In the genomic region with DNA sequence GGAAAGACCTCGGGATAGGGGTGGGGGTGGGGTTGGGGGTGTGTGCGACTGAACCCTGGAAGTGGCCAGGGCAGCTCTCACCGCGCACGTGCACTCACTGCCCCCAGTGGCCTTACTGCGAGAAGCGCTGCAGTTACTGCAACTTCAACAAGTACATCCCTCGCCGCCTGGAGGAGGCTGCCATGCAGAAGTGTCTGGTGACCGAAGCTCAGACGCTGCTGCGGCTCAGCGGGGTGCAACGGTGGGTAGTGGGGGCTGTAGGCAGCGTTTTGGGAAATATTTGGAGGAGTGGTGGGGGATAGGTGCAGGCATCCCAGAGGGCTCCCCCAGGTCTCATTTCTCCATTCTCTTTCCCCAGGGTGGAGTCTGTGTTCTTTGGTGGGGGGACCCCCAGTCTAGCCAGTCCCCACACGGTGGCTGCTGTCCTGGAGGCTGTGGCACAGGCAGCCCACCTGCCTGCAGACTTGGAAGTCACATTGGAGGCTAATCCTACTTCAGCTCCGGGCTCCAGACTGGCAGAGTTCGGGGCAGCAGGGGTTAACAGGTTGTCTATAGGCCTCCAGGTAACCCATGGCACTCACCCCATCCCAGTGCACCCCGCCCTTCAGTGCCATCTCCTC, we compare ENCODE assay signal across 8 cellular contexts. TPM values are rescaled to one million over a fixed set of nuclear protein-coding genes. Genes with fewer than 3 reads are reported as not detected.
A peak's percentile ranks its signal among the peaks of the same experiment; 100 is the strongest.
DNase-seq lines count a peak whose midpoint lies in the region; ATAC-seq and TF ChIP-seq lines count a peak whose summit lies in the region.

No MANE protein-coding gene starts in this region.

- H3K27ac ChIP-seq in HCT116 (ENCODE audit: low read depth, low read length) (peak overlapping the region; percentile 77), cingulate gyrus (ENCODE audit: low read depth, low read length) (peak overlapping the region; percentile 88)

- peak overlapping the region; percentile 85 for H3K4me3 Mint-ChIP-seq in activated CD4-positive, alpha-beta T cell treated with anti-CD3 and anti-CD28 coated beads for 36 hours

- no peak overlapping the region for H2AFZ ChIP-seq in HCT116 (ENCODE audit: low read depth, low read length, poor library complexity, severe bottlenecking)

- peak overlapping the region; percentile 78 to 91 for H3K4me3 ChIP-seq in HCT116 (replicated peaks in 1 of 2; ENCODE audit: low read depth in 1 of 2, low read length in 2 of 2)

- no TSS peak for BruUV-seq in HCT116 (replicated peaks; lab: Mats Ljungman, UMichigan)

- H3K9me2 ChIP-seq in HCT116 (ENCODE audit: insufficient read depth): no peaks in the 10 kb centered on the region

- DNase-seq in CD1c-positive myeloid dendritic cell (ENCODE audit: extremely low spot score): peak; percentile 79
- peak; percentile 77 for DNase-seq in HCT116 (ENCODE audit: low read depth, low spot score)
- peak; percentile 48 for DNase-seq in NCI-H446 treated with DMSO at 0.1 percent for 48 hours (lab: John Stamatoyannopoulos, UW)
- peak; percentile 82 for DNase-seq in activated CD4-positive, alpha-beta T cell treated with anti-CD3 and anti-CD28 coated beads for 36 hours
- peak; percentile 96 for DNase-seq in left kidney (ENCODE audit: low read depth, low spot score)
- peak; percentile 48 to 53 for DNase-seq in stimulated activated CD4-positive, alpha-beta T cell treated with anti-CD3 and anti-CD28 coated beads, Interleukin-2, amount 100 ng/mL, for 48 hours

- POLR2A ChIA-PET in HCT116 (lab: Charles Lee): interaction anchor here (0.6 to 2.0 kb wide), 9 partner anchors 8 to 387 kb away, joined by 3 to 12 read pairs (median 3); partner anchors contain the start of genes EPN3, LRRC59 and TOB1
- POLR2A ChIA-PET in activated CD4-positive, alpha-beta T cell treated with anti-CD3 and anti-CD28 coated beads for 36 hours (lab: Charles Lee): interaction anchor here (0.7 kb wide), 1 partner anchor 677 kb away, joined by 3 read pairs; no protein-coding TSS in a partner anchor

- H3K79me2 ChIP-seq in HCT116 (ENCODE audit: insufficient read depth, low read length): peaks cover 26% of the 10 kb centered on the region

- TF ChIP-seq POLR2A in HCT116 (IDR thresholded peaks at IDR 0.05; ENCODE audit: borderline replicate concordance, extremely low read depth, insufficient read depth, insufficient read length): no peak

- H3K4me1 Mint-ChIP-seq in activated CD4-positive, alpha-beta T cell treated with anti-CD3 and anti-CD28 coated beads for 36 hours: peaks cover 25% of the 10 kb centered on the region

- H3K27me3 Mint-ChIP-seq in activated CD4-positive, alpha-beta T cell treated with anti-CD3 and anti-CD28 coated beads for 36 hours: no peaks in the 10 kb centered on the region

- peak; percentile 45 for TF ChIP-seq RAD21 in HCT116 (IDR thresholded peaks at IDR 0.05; ENCODE audit: low read depth)

- H4K20me1 ChIP-seq in HCT116 (ENCODE audit: insufficient read depth): no peaks in the 10 kb centered on the region

- RAD21 ChIA-PET in HCT116 (lab: Charles Lee; ENCODE audit: low non-redundant PET in 1 of 2, low total read pairs in 2 of 2, uncharacterized antibody in 2 of 2, unreplicated experiment in 2 of 2): interaction anchor here (0.6 to 1.0 kb wide), 6 partner anchors 16 to 360 kb away, joined by 3 to 5 read pairs (median 4); partner anchors contain the start of gene LRRC59 (in 1 of the 2)

- no peaks in the 10 kb centered on the region for H3K27me3 ChIP-seq in HCT116 (ENCODE audit: insufficient read depth, low read length)

- ATAC-seq in HCT116: peak; percentile 61
- ATAC-seq in activated CD4-positive, alpha-beta T cell treated with anti-CD3 and anti-CD28 coated beads for 36 hours: peak; percentile 34
- no peak for ATAC-seq in HG03565 (IDR thresholded peaks at IDR 0.05; ENCODE audit: unreplicated experiment)

- peak overlapping the region; percentile 87 for H3K4me2 ChIP-seq in HCT116 (ENCODE audit: low read length)

- peaks cover 20 to 28% of the 10 kb centered on the region in 2 experiments for H3K36me3 ChIP-seq in HCT116 (ENCODE audit: control insufficient read depth in 1 of 2, insufficient read depth in 2 of 2, low read length in 2 of 2)

- CTCF ChIA-PET in HCT116 (lab: Charles Lee): interaction anchor here (0.8 to 2.4 kb wide), 18 partner anchors 14 to 387 kb away, joined by 3 to 33 read pairs (median 4); partner anchors contain the start of gene LRRC59
- CTCF ChIA-PET in activated CD4-positive, alpha-beta T cell treated with anti-CD3 and anti-CD28 coated beads for 36 hours (lab: Charles Lee): interaction anchor here (0.7 to 2.1 kb wide), 20 partner anchors 8 to 663 kb away, joined by 3 to 21 read pairs (median 4); partner anchors contain the start of genes CACNA1G and LRRC59

- no peaks in the 10 kb centered on the region for H3K9me3 ChIP-seq in HCT116 (ENCODE audit: control insufficient read depth in 1 of 2, insufficient read depth in 1 of 2, low read depth in 1 of 2, low read length in 2 of 2)

- no peaks in the 10 kb centered on the region for H3K9me3 Mint-ChIP-seq in activated CD4-positive, alpha-beta T cell treated with anti-CD3 and anti-CD28 coated beads for 36 hours (ENCODE audit: low read depth)

- peak overlapping the region; percentile 74 for H3K27ac Mint-ChIP-seq in activated CD4-positive, alpha-beta T cell treated with anti-CD3 and anti-CD28 coated beads for 36 hours

- peak overlapping the region; percentile 88 for H3K9ac ChIP-seq in HCT116 (ENCODE audit: low read length)

- peaks cover 9% of the 10 kb centered on the region for H3K36me3 Mint-ChIP-seq in activated CD4-positive, alpha-beta T cell treated with anti-CD3 and anti-CD28 coated beads for 36 hours (ENCODE audit: low read depth)

- intact Hi-C loops in HCT116 (cut with micrococcal nuclease): loop anchor here (1.0 to 2.0 kb wide), 4 partner anchors 52 to 279 kb away; partner anchors contain the start of gene COL1A1
- intact Hi-C loops in activated CD4-positive, alpha-beta T cell treated with anti-CD3 and anti-CD28 coated beads for 36 hours (cut with DNase I, micrococcal nuclease): loop anchor here (1.0 to 10.0 kb wide), 8 partner anchors 29 to 227 kb away; partner anchors contain the start of genes ANKRD40 (in 2 of the 2), ACSF2 (in 1 of the 2), EME1 (in 1 of the 2) and MRPL27 (in 1 of the 2)

- peak; percentile 51 to 73 (median 63) for TF ChIP-seq CTCF in HCT116 (IDR thresholded peaks at IDR 0.05 in 2 of 3, conservative IDR thresholded peaks at IDR 0.05 in 1 of 3; ENCODE audit: borderline replicate concordance in 1 of 3, insufficient read depth in 1 of 3, low read depth in 2 of 3, low read length in 2 of 3)

- peaks cover 21 to 42% of the 10 kb centered on the region in 2 experiments for H3K4me1 ChIP-seq in HCT116 (ENCODE audit: control insufficient read depth in 1 of 2, insufficient read depth in 2 of 2, low read length in 2 of 2)

TF ChIP-seq in HCT116, 20 proteins besides CTCF, POLR2A, EP300 and RAD21 (continues in another document):
- TF ChIP-seq TCF7L2 (IDR thresholded peaks at IDR 0.05; ENCODE audit: borderline replicate concordance, extremely low read depth, insufficient read depth, insufficient read length) (no peak), MAX (IDR thresholded peaks at IDR 0.05) (peak; percentile 91), SP1 (IDR thresholded peaks at IDR 0.05; ENCODE audit: low read depth) (no peak), EGR1 (IDR thresholded peaks at IDR 0.05; ENCODE audit: low read depth) (no peak), EZH2 (IDR thresholded peaks at IDR 0.05) (no peak), SIN3A (IDR thresholded peaks at IDR 0.05; ENCODE audit: low read depth) (no peak), CBX3 (IDR thresholded peaks at IDR 0.05; ENCODE audit: low read depth) (0 out of 2 replicates have a peak, but pooled peaks have one; percentile 12), POLR2AphosphoS5 (IDR thresholded peaks at IDR 0.05; ENCODE audit: low read depth, low read length) (no peak)

RNA-seq across cellular contexts. Expression of gene RSAD1, which starts 1.0 kb away (rescaled TPM):
- total RNA-seq in HCT116 (2021; ENCODE audit: unreplicated experiment): 82.7 TPM
- polyA plus RNA-seq in HCT116 (2012): 50.4 and 56.4 TPM in 2 replicates
- 10 to 100 TPM; 21.5 to 29.0 TPM for total RNA-seq in activated CD4-positive, alpha-beta T cell treated with anti-CD3 and anti-CD28 coated beads for 36 hours

RNA-seq across cellular contexts. Expression of gene CHAD, which starts 11.0 kb away (rescaled TPM):
- not detected for total RNA-seq in HCT116 (2021; ENCODE audit: unreplicated experiment)
- polyA plus RNA-seq in HCT116 (2012): 1.2 and 1.3 TPM in 2 replicates
- total RNA-seq in activated CD4-positive, alpha-beta T cell treated with anti-CD3 and anti-CD28 coated beads for 36 hours: not detected

RNA-seq across cellular contexts. Expression of gene MYCBPAP, which starts 28.6 kb away (rescaled TPM):
- total RNA-seq in HCT116 (2021; ENCODE audit: unreplicated experiment): not detected
- 0.45 TPM in 1 of 2 replicates, not detected in the other for polyA plus RNA-seq in HCT116 (2012)
- 1 to 10 TPM; 1.4 to 1.8 TPM for total RNA-seq in activated CD4-positive, alpha-beta T cell treated with anti-CD3 and anti-CD28 coated beads for 36 hours

RNA-seq across cellular contexts. Expression of gene EPN3, which starts 52.9 kb away (rescaled TPM):
- total RNA-seq in HCT116 (2021; ENCODE audit: unreplicated experiment): 17.8 TPM
- polyA plus RNA-seq in HCT116 (2012): 11.6 and 12.0 TPM in 2 replicates
- not detected for total RNA-seq in activated CD4-positive, alpha-beta T cell treated with anti-CD3 and anti-CD28 coated beads for 36 hours

RNA-seq across cellular contexts. Expression of gene ACSF2, which starts 53.6 kb away (rescaled TPM):
- 52.4 TPM for total RNA-seq in HCT116 (2021; ENCODE audit: unreplicated experiment)
- 34.4 and 40.5 TPM in 2 replicates for polyA plus RNA-seq in HCT116 (2012)
- total RNA-seq in activated CD4-positive, alpha-beta T cell treated with anti-CD3 and anti-CD28 coated beads for 36 hours: 10 to 100 TPM; 15.0 to 15.7 TPM
